ENCODE assay signal across 18 cellular contexts in genomic region chr6:75044846-75045245, GRCh38.
"Had no signal": no experiment of that assay in that cellular context is flagged by ENCODE, and none has a peak within 500 bp of the region (broad histone marks: within the 10 kb centered on the region; RNA-seq: fewer than 3 reads in every experiment).

No MANE protein-coding gene starts in this region.

- H3K27me3 Mint-ChIP-seq: memory B cell had no signal

- H3K4me1 Mint-ChIP-seq: memory B cell, mesothelial cell of epicardium, natural killer cell, neural crest cell had no signal

- H3K36me3 ChIP-seq: esophagus muscularis mucosa, left ventricle myocardium inferior, lower lobe of right lung, ovary, stomach, thoracic aorta, transverse colon had no signal

- DNase-seq: central memory CD4-positive, alpha-beta T cell; effector memory CD4-positive, alpha-beta T cell; left cardiac atrium; left ventricle myocardium inferior; lower lobe of right lung; natural killer cell; ovary; right cardiac atrium; stimulated activated naive CD4-positive, alpha-beta T cell; stomach; substantia nigra; transverse colon had no signal

- H3K4me3 Mint-ChIP-seq: memory B cell, mesothelial cell of epicardium, natural killer cell, neural crest cell had no signal

- H3K27me3 ChIP-seq: esophagus muscularis mucosa, ovary, stomach, transverse colon had no signal

- H3K36me3 Mint-ChIP-seq: memory B cell had no signal

- H3K4me3 ChIP-seq: esophagus muscularis mucosa, left ventricle myocardium inferior, lower lobe of right lung, ovary, smooth muscle cell, stomach, thoracic aorta, transverse colon had no signal

- H3K27ac Mint-ChIP-seq: memory B cell, mesothelial cell of epicardium, natural killer cell had no signal

- ATAC-seq: left cardiac atrium, lower lobe of right lung, natural killer cell, right cardiac atrium had no signal
